Comparison of ENCODE assay signal across 15 cellular contexts in the genomic region with DNA sequence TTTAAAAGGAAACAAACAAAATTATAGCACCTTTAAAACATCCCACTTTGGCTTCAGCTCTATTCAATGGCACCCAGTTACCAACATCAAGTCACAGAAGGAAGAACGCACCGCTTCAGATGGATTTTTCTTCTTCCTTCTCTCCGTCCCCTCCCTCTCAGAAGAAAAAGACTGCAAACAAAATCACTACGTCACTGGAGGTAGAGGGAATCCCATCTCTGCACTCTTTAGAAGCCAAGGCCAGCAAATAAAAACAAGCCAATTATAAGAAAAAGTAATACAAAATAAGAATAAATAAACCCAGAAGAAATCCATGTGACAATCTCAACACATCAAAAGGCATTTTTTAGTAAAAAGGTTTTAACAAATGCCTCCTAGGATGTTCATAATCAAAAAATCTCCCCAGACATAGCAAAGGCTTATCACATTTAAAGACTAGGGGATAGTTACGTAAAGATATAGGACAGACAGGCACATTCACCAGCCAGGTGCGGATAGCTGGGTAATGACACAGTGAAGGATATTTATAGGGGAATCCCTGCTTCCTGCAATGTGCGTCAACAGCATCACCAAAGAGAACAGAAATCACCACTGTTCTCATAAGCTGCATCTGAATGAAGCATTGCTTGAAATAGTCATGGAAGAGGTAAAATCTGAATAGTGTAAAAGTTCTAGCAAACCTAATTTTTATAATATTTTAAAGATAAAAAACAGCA.
DNase-seq lines count a peak whose midpoint lies in the region; ATAC-seq, FAIRE-seq and TF ChIP-seq lines count a peak whose summit lies in the region.
"Had no signal": no experiment of that assay in that cellular context is flagged by ENCODE, and none has a peak within 500 bp of the region (broad histone marks: within the 10 kb centered on the region; RNA-seq: fewer than 3 reads in every experiment).

No MANE protein-coding gene starts in this region.

- DNase-seq in Right ventricle myocardium superior (no peak), Right ventricle myocardium inferior (ENCODE audit: missing footprints) (no peak), bronchial epithelial cell (ENCODE audit: low read depth) (peak; percentile 17), nephron progenitor cell (no peak), superior temporal gyrus (ENCODE audit: extremely low spot score) (peak; percentile 55), NCI-H2107 treated with DMSO at 0.1 percent for 48 hours (lab: John Stamatoyannopoulos, UW; ENCODE audit: unreplicated experiment) (no peak)
- no peak for DNase-seq in activated CD8-positive, alpha-beta memory T cell treated with anti-CD3 and anti-CD28 coated beads for 24 hours
- DNase-seq: ACHN; activated effector memory CD4-positive, alpha-beta T cell treated with Interleukin-2 at 50 U/mL for 16 hours; COR-L47; NCI-H345; pancreas had no signal

- FAIRE-seq in bronchial epithelial cell (lab: Jason Lieb, UNC) = no peak
- FAIRE-seq: pancreas had no signal

- H3K4me3 ChIP-seq in bronchial epithelial cell (ENCODE audit: low read depth, low read length) = no peak overlapping the region
- H3K4me3 ChIP-seq: gastroesophageal sphincter, pancreas had no signal

- intact Hi-C loops in Right ventricle myocardium superior (cut with DNase I) = no loop called here
- intact Hi-C loops in Right ventricle myocardium inferior (cut with DNase I) = no loop called here

- H3K27ac Mint-ChIP-seq in nephron progenitor cell = peak overlapping the region; percentile 29

- H3K9me3 Mint-ChIP-seq in nephron progenitor cell = peaks cover 3% of the 10 kb centered on the region

- peaks cover 40% of the 10 kb centered on the region for H3K4me1 Mint-ChIP-seq in nephron progenitor cell

- no peaks in the 10 kb centered on the region for H3K27me3 ChIP-seq in bronchial epithelial cell (ENCODE audit: control insufficient read depth, insufficient read depth, low read length)
- H3K27me3 ChIP-seq: gastroesophageal sphincter, pancreas had no signal

- peaks cover 53% of the 10 kb centered on the region for H3K36me3 Mint-ChIP-seq in nephron progenitor cell (ENCODE audit: low read depth)

- peak overlapping the region; percentile 13 for H3K4me3 Mint-ChIP-seq in nephron progenitor cell
- H3K4me3 Mint-ChIP-seq: endodermal cell had no signal

- no peaks in the 10 kb centered on the region for H3K27me3 Mint-ChIP-seq in nephron progenitor cell (ENCODE audit: low read depth, poor library complexity)

- H3K36me3 ChIP-seq in bronchial epithelial cell (ENCODE audit: control insufficient read depth, insufficient read depth, low read length) = peaks cover 2% of the 10 kb centered on the region
- H3K36me3 ChIP-seq: gastroesophageal sphincter, pancreas had no signal

- TF ChIP-seq CTCF in bronchial epithelial cell (IDR thresholded peaks at IDR 0.05; ENCODE audit: insufficient read depth, low read length, severe bottlenecking) (no peak), nephron progenitor cell (IDR thresholded peaks at IDR 0.05) (no peak)

- ATAC-seq in Right ventricle myocardium superior (ENCODE audit: poor library complexity) (peak; percentile 36), Right ventricle myocardium inferior (no peak), GM21786 (IDR thresholded peaks at IDR 0.05; ENCODE audit: unreplicated experiment) (no peak)
- ATAC-seq: gastroesophageal sphincter had no signal

Comparison
In these comparisons a context has a peak if more than half of its experiments do, and no peak if none do; other contexts are left out.
1. DNase-seq: peak in bronchial epithelial cell (single experiment) and superior temporal gyrus (single experiment); none in Right ventricle myocardium superior (single experiment), Right ventricle myocardium inferior (single experiment), nephron progenitor cell (single experiment), activated CD8-positive, alpha-beta memory T cell treated with anti-CD3 and anti-CD28 coated beads for 24 hours (single experiment) and NCI-H2107 treated with DMSO at 0.1 percent for 48 hours (single experiment).